11 cellular contexts compared by ENCODE assay signal in genomic region chr2:111919794-111920608, GRCh38. TPM values are rescaled to one million over a fixed set of nuclear protein-coding genes. Genes with fewer than 3 reads are reported as not detected.
DNase-seq lines count a peak whose midpoint lies in the region; ATAC-seq and TF ChIP-seq lines count a peak whose summit lies in the region.
"Had no signal": no experiment of that assay in that cellular context is flagged by ENCODE, and none has a peak within 500 bp of the region (broad histone marks: within the 10 kb centered on the region; RNA-seq: fewer than 3 reads in every experiment).

No MANE protein-coding gene starts in this region.

- peaks cover 14% of the 10 kb centered on the region for H3K4me1 Mint-ChIP-seq in endodermal cell
- H3K4me1 Mint-ChIP-seq: activated B cell treated with CpG ODN at 0.5 μM for 24 hours, IgD-negative memory B cell had no signal

- 0 out of 2 replicates have a peak, but pooled peaks cover 5% of the 10 kb centered on the region for H3F3A ChIP-seq in PC-9 (ENCODE audit: insufficient read depth, low read depth)

- H3K4me3 ChIP-seq in PC-9 (no peak overlapping the region), endodermal cell (ENCODE audit: low read length) (no peak overlapping the region), lower lobe of right lung (no peak overlapping the region), upper lobe of left lung (no peak overlapping the region)

- no TSS peak for BruUV-seq in PC-9 (replicated peaks; lab: Mats Ljungman, UMichigan)

- H3K4me3 Mint-ChIP-seq in endodermal cell: no peak overlapping the region
- H3K4me3 Mint-ChIP-seq: activated B cell treated with CpG ODN at 0.5 μM for 24 hours; activated naive CD8-positive, alpha-beta T cell; IgD-negative memory B cell; nephron progenitor cell had no signal

- no peaks in the 10 kb centered on the region for H3K27me3 Mint-ChIP-seq in endodermal cell (ENCODE audit: insufficient read depth)
- H3K27me3 Mint-ChIP-seq: activated naive CD8-positive, alpha-beta T cell had no signal

- H2AFZ ChIP-seq in PC-9: no peak overlapping the region; the same call in 1 of the 2 replicates

- peak overlapping the region; percentile 25 for H3K27ac Mint-ChIP-seq in endodermal cell
- H3K27ac Mint-ChIP-seq: activated B cell treated with CpG ODN at 0.5 μM for 24 hours; activated naive CD8-positive, alpha-beta T cell; IgD-negative memory B cell; nephron progenitor cell had no signal

- TF ChIP-seq POLR2A in upper lobe of left lung (IDR thresholded peaks at IDR 0.05): peak in 1 of 4 donors; percentile 50

- no peak overlapping the region for H3K9ac ChIP-seq in endodermal cell (ENCODE audit: extremely low read depth, low read length, poor library complexity, severe bottlenecking)

- H3K27me3 ChIP-seq in PC-9 (ENCODE audit: insufficient read depth, low read depth) (no peaks in the 10 kb centered on the region), endodermal cell (ENCODE audit: control insufficient read depth, insufficient read depth, low read length, poor library complexity, severe bottlenecking) (no peaks in the 10 kb centered on the region), lower lobe of right lung (ENCODE audit: low read depth) (no peaks in the 10 kb centered on the region), upper lobe of left lung (no peaks in the 10 kb centered on the region)

- CTCF ChIA-PET in PC-9 (lab: Charles Lee): no interaction called here

- peaks cover 28% of the 10 kb centered on the region for H3K36me3 Mint-ChIP-seq in endodermal cell (ENCODE audit: low read depth)
- H3K36me3 Mint-ChIP-seq: activated naive CD8-positive, alpha-beta T cell had no signal

- intact Hi-C loops in PC-9 (cut with micrococcal nuclease; ENCODE audit: unreplicated experiment) (loop anchor here (5.0 kb wide), 1 partner anchor 62 kb away; no protein-coding TSS in a partner anchor), lower lobe of right lung (cut with DNase I) (no loop called here)

- peak overlapping the region; percentile 54 for H3K4me2 ChIP-seq in PC-9

- TF ChIP-seq CTCF in PC-9 (conservative IDR thresholded peaks at IDR 0.05) (no peak), endodermal cell (conservative IDR thresholded peaks at IDR 0.05) (no peak), lower lobe of right lung (IDR thresholded peaks at IDR 0.05) (no peak), upper lobe of left lung (IDR thresholded peaks at IDR 0.05) (no peak)

- ATAC-seq in lower lobe of right lung (peak; percentile 97 to 98), upper lobe of left lung (ENCODE audit: low FRiP score in 2 of 2) (peak; percentile 90 to 92), HG02840 (IDR thresholded peaks at IDR 0.05; ENCODE audit: low FRiP score, unreplicated experiment) (no peak), GM21619 (IDR thresholded peaks at IDR 0.05; ENCODE audit: unreplicated experiment) (no peak)

- peak in 2 of 4 donors; percentile 41 to 91 for TF ChIP-seq EP300 in upper lobe of left lung (IDR thresholded peaks at IDR 0.05)

- H3K9me3 Mint-ChIP-seq in endodermal cell: no peaks in the 10 kb centered on the region
- H3K9me3 Mint-ChIP-seq: activated B cell treated with CpG ODN at 0.5 μM for 24 hours, IgD-negative memory B cell, nephron progenitor cell had no signal

- no peaks in the 10 kb centered on the region for H4K20me1 ChIP-seq in PC-9 (ENCODE audit: insufficient read depth)

- no peaks in the 10 kb centered on the region for H3K9me2 ChIP-seq in PC-9 (ENCODE audit: insufficient read depth)

- H3K27ac ChIP-seq in PC-9 (peak overlapping the region; percentile 59), endodermal cell (ENCODE audit: low read depth, low read length) (no peak overlapping the region), lower lobe of right lung (peak overlapping the region; percentile 33), upper lobe of left lung (peak overlapping the region in 3 of 4 donors; percentile 43 to 74 (median 62))

- no peaks in the 10 kb centered on the region for H3K79me2 ChIP-seq in PC-9 (ENCODE audit: low read depth)

- peak; percentile 66 to 91 for DNase-seq in PC-9
- peak; percentile 36 for DNase-seq in endodermal cell
- peak; percentile 90 for DNase-seq in lower lobe of right lung
- DNase-seq in upper lobe of left lung: peak in 1 of 2 donors; percentile 97
- no peak for DNase-seq in stimulated activated CD4-positive, alpha-beta T cell treated with anti-CD3 and anti-CD28 coated beads, Interleukin-1b, Interleukin-23, amount 100 ng/mL, for 48 hours
- DNase-seq: activated B cell treated with CpG ODN at 0.5 μM for 24 hours, nephron progenitor cell had no signal

- no peaks in the 10 kb centered on the region for H3K36me3 ChIP-seq in PC-9 (ENCODE audit: low read depth)
- peaks cover 25% of the 10 kb centered on the region for H3K36me3 ChIP-seq in endodermal cell (ENCODE audit: control insufficient read depth, insufficient read depth, low read length)
- peaks cover 4% of the 10 kb centered on the region for H3K36me3 ChIP-seq in lower lobe of right lung
- peaks cover 0 to 6% (median 0%) of the 10 kb centered on the region in 4 donors for H3K36me3 ChIP-seq in upper lobe of left lung

- H3K4me1 ChIP-seq in PC-9 (replicated peaks; ENCODE audit: insufficient read depth) (peaks cover 41% of the 10 kb centered on the region), endodermal cell (ENCODE audit: control insufficient read depth, insufficient read depth, low read length) (no peaks in the 10 kb centered on the region), lower lobe of right lung (peaks cover 23% of the 10 kb centered on the region), upper lobe of left lung (peaks cover 7 to 28% (median 25%) of the 10 kb centered on the region in 4 donors)

- WGBS in endodermal cell (ENCODE audit: insufficient coverage in 1 of 2, insufficient read length in 1 of 2), 2 experiments: 92 to 94% methylated on average over 7 to 8 of the region's 8 CpGs
- 42 to 57% methylated on average over 7 to 8 of the region's 8 CpGs for WGBS in upper lobe of left lung, 2 donors

- H3K9me3 ChIP-seq in PC-9 (ENCODE audit: insufficient read depth, low read depth) (no peaks in the 10 kb centered on the region), endodermal cell (ENCODE audit: control insufficient read depth, low read length) (no peaks in the 10 kb centered on the region), lower lobe of right lung (no peaks in the 10 kb centered on the region), upper lobe of left lung (no peaks in the 10 kb centered on the region)

- POLR2A ChIA-PET in PC-9 (lab: Charles Lee; ENCODE audit: unreplicated experiment): interaction anchor here (0.6 kb wide), 1 partner anchor 26 kb away, joined by 3 read pairs; no protein-coding TSS in a partner anchor

RNA-seq across cellular contexts. Expression of gene MERTK, which starts 21.6 kb away (rescaled TPM):
- total RNA-seq in PC-9 (2021) (1.6 and 3.4 TPM in 2 replicates), endodermal cell (10 to 100 TPM; 22.3 to 36.6 TPM), lower lobe of right lung (20.7 TPM), upper lobe of left lung (100 to 1,000 TPM in 1 of 6 donors, 10 to 100 TPM in 5; 15.5 to 141 (median 21.9) TPM)
- 11.9 TPM for polyA plus RNA-seq in endodermal cell (2013, experiment 1 of 2)
- polyA plus RNA-seq in endodermal cell (2013, experiment 2 of 2): 10.9 TPM
- total RNA-seq: activated B cell treated with CpG ODN at 0.5 μM for 24 hours had no signal

RNA-seq across cellular contexts. Expression of gene ANAPC1, which starts 36.0 kb away (rescaled TPM):
- total RNA-seq in PC-9 (2021) (59.6 and 65.1 TPM in 2 replicates), endodermal cell (10 to 100 TPM; 74.5 to 79.9 TPM), lower lobe of right lung (32.2 TPM), upper lobe of left lung (10 to 100 TPM; 26.8 to 47.1 (median 36.4) TPM)
- 33.4 TPM for polyA plus RNA-seq in endodermal cell (2013, experiment 1 of 2)
- polyA plus RNA-seq in endodermal cell (2013, experiment 2 of 2): 31.3 TPM

Comparison
In these comparisons a context has a peak if more than half of its experiments do, and no peak if none do; other contexts are left out.
1. ATAC-seq: peak in lower lobe of right lung (2 of 2) and upper lobe of left lung (2 of 2); none in HG02840 (single experiment) and GM21619 (single experiment).